Comparison of ENCODE assay signal across 19 cellular contexts in the genomic region with DNA sequence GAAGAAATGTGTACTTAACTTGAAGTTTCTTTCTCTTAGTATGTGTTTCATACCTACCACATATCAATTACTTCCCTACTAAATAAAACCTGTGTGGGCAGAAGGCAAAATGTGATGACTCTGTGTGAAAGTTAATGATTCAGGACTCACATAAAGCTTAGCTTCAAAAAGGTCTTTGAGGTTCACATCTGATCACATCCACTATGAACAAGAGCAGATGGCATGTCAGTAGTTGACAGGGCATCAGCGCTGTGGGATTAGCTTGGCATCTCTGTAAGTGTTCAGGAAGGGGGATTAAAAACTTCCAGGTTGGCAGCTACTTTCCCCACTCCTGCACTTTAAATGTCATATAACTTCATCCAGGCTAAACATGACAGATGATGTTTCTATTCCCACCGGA.
DNase-seq lines count a peak whose midpoint lies in the region; ATAC-seq, FAIRE-seq and TF ChIP-seq lines count a peak whose summit lies in the region.
"Had no signal": no experiment of that assay in that cellular context is flagged by ENCODE, and none has a peak within 500 bp of the region (broad histone marks: within the 10 kb centered on the region; RNA-seq: fewer than 3 reads in every experiment).

No MANE protein-coding gene starts in this region.

- H3K79me2 ChIP-seq in H1 (ENCODE audit: control insufficient read depth in 1 of 2, insufficient read depth in 2 of 2, low read length in 2 of 2): no peaks in the 10 kb centered on the region

- peak overlapping the region; percentile 65; the same call in 1 of the 2 replicates for H2AFZ ChIP-seq in H1 (ENCODE audit: low read length)

- WGBS in H1 (ENCODE audit: extremely low coverage in 1 of 2, insufficient coverage in 1 of 2, insufficient read length in 1 of 2, insufficient replicate concordance in 2 of 2, low coverage in 1 of 2, low lambda C conversion rate in 2 of 2, missing lambda C conversion rate in 1 of 2), 2 experiments: 80% methylated on average over 2 of the region's 2 CpGs; no CpG with 5 or more reads in 1 of the 2 experiments

- no peaks in the 10 kb centered on the region for H3K4me1 Mint-ChIP-seq in CD8-positive, alpha-beta T cell (ENCODE audit: low read depth)
- H3K4me1 Mint-ChIP-seq in activated T-cell treated with anti-CD3 and anti-CD28 coated beads, Interleukin-2, amount 50 U/mL, for 4 hours (ENCODE audit: low read depth): no peaks in the 10 kb centered on the region
- H3K4me1 Mint-ChIP-seq: CD4-positive, CD25-positive, alpha-beta regulatory T cell had no signal

- H3K23ac ChIP-seq in H1 (ENCODE audit: insufficient read length): no peak overlapping the region

- no peak overlapping the region for H2AK5ac ChIP-seq in H1 (ENCODE audit: low read depth, low read length)

- no peak overlapping the region for H3K56ac ChIP-seq in H1 (replicated peaks; ENCODE audit: insufficient read length, low read depth, low read length)

- no peak overlapping the region for H3K27ac Mint-ChIP-seq in CD8-positive, alpha-beta T cell
- H3K27ac Mint-ChIP-seq: CD4-positive, CD25-positive, alpha-beta regulatory T cell had no signal

- intact Hi-C loops in CD8-positive, alpha-beta T cell (cut with DNase I, micrococcal nuclease): no loop called here

- no peak for FAIRE-seq in H1 (lab: Jason Lieb, UNC)
- FAIRE-seq: G401.6, GM18507 had no signal

- H4K8ac ChIP-seq in H1 (ENCODE audit: extremely low read depth, insufficient read depth, low read length): no peak overlapping the region

- no peak overlapping the region for H3K4me2 ChIP-seq in H1 (ENCODE audit: insufficient read depth in 1 of 2, low read depth in 2 of 2, low read length in 2 of 2)

- ATAC-seq in GM19351 (IDR thresholded peaks at IDR 0.05; ENCODE audit: unreplicated experiment) (peak; percentile 39), GM21367 (IDR thresholded peaks at IDR 0.05; ENCODE audit: unreplicated experiment) (no peak)
- no peak for ATAC-seq in CD8-positive, alpha-beta T cell
- ATAC-seq in activated T-cell treated with anti-CD3 and anti-CD28 coated beads, Interleukin-2, amount 50 U/mL, for 4 hours: no peak
- ATAC-seq: SK-N-SH treated with all-trans-retinoic acid at 6 μM for 48 hours had no signal

- DNase-seq in NCI-H524 treated with DMSO at 0.1 percent for 48 hours (lab: John Stamatoyannopoulos, UW): peak; percentile 98
- DNase-seq in H1 (ENCODE audit: low read depth in 1 of 2, low spot score in 2 of 2): no peak
- DNase-seq in renal cortical epithelial cell (ENCODE audit: low read depth): peak; percentile 70
- no peak for DNase-seq in substantia nigra (lab: John Stamatoyannopoulos, UW)
- no peak for DNase-seq in CD8-positive, alpha-beta T cell
- DNase-seq in activated T-cell treated with anti-CD3 and anti-CD28 coated beads, Interleukin-2, amount 50 U/mL, for 4 hours: no peak
- DNase-seq: Caco-2; CD4-positive, CD25-positive, alpha-beta regulatory T cell; GOT3; Karpas-422; NCI-H1105 treated with DMSO at 0.1 percent for 48 hours; NCI-H2029 treated with DMSO at 0.1 percent for 48 hours; NK-92 treated with Interleukin-12 subunit alpha and Interleukin-12 subunit beta, amount 100 ng/mL, for 24 hours; Peyer's patch had no signal

- TF ChIP-seq CTCF in H1 (IDR thresholded peaks at IDR 0.05; ENCODE audit: control extremely low read depth in 1 of 3, insufficient read depth in 1 of 3, low read depth in 1 of 3, low read length in 3 of 3): no peak
- TF ChIP-seq CTCF in CD8-positive, alpha-beta T cell (IDR thresholded peaks at IDR 0.05): no peak

- no peaks in the 10 kb centered on the region for H3K36me3 ChIP-seq in H1 (ENCODE audit: control insufficient read depth in 2 of 4, insufficient read depth in 4 of 4, low read length in 3 of 4)
- no peaks in the 10 kb centered on the region for H3K36me3 ChIP-seq in CD8-positive, alpha-beta T cell (ENCODE audit: insufficient read depth, low read length)
- H3K36me3 ChIP-seq: Peyer's patch had no signal

- no peak overlapping the region for H3K14ac ChIP-seq in H1 (ENCODE audit: insufficient read length)

- no peak for TF ChIP-seq RAD21 in H1 (IDR thresholded peaks at IDR 0.05 in 1 of 2, conservative IDR thresholded peaks at IDR 0.05 in 1 of 2; ENCODE audit: low read depth in 2 of 2, low read length in 2 of 2)

- H3K27ac ChIP-seq in H1 (ENCODE audit: low read depth, low read length) (no peak overlapping the region), substantia nigra (ENCODE audit: low read depth, low read length, poor library complexity, severe bottlenecking) (no peak overlapping the region)
- H3K27ac ChIP-seq in CD8-positive, alpha-beta T cell (ENCODE audit: low read depth, low read length): no peak overlapping the region
- H3K27ac ChIP-seq: Peyer's patch had no signal

- no peaks in the 10 kb centered on the region for H3K79me1 ChIP-seq in H1 (ENCODE audit: low read depth, low read length)

- TF ChIP-seq EP300 in H1 (IDR thresholded peaks at IDR 0.05; ENCODE audit: borderline replicate concordance in 1 of 2, low read depth in 2 of 2, low read length in 2 of 2): no peak

- no peak overlapping the region for H3K4me3 ChIP-seq in H1 (ENCODE audit: extremely low read depth in 1 of 4, insufficient read depth in 2 of 4, low read depth in 3 of 4, low read length in 4 of 4)
- no peak overlapping the region for H3K4me3 ChIP-seq in CD8-positive, alpha-beta T cell (ENCODE audit: low read depth, low read length)
- H3K4me3 ChIP-seq: Peyer's patch had no signal

- no peak overlapping the region for H3K4ac ChIP-seq in H1 (replicated peaks; ENCODE audit: insufficient read length, low read depth, low read length)

- CTCF ChIA-PET in H1 (lab: Charles Lee; ENCODE audit: partially characterized antibody): no interaction called here
- CTCF ChIA-PET in CD8-positive, alpha-beta T cell (lab: Charles Lee): no interaction called here

- H3K36me3 Mint-ChIP-seq in CD8-positive, alpha-beta T cell: no peaks in the 10 kb centered on the region
- no peaks in the 10 kb centered on the region for H3K36me3 Mint-ChIP-seq in activated T-cell treated with anti-CD3 and anti-CD28 coated beads, Interleukin-2, amount 50 U/mL, for 4 hours (ENCODE audit: insufficient read depth)
- H3K36me3 Mint-ChIP-seq: CD4-positive, CD25-positive, alpha-beta regulatory T cell had no signal

- H3K4me3 Mint-ChIP-seq in CD8-positive, alpha-beta T cell: no peak overlapping the region
- no peak overlapping the region for H3K4me3 Mint-ChIP-seq in activated T-cell treated with anti-CD3 and anti-CD28 coated beads, Interleukin-2, amount 50 U/mL, for 4 hours
- H3K4me3 Mint-ChIP-seq: CD4-positive, CD25-positive, alpha-beta regulatory T cell had no signal

- H2BK12ac ChIP-seq in H1 (ENCODE audit: low read depth, low read length): no peak overlapping the region

- peak overlapping the region; percentile 13 for H2BK120ac ChIP-seq in H1 (replicated peaks; ENCODE audit: low read depth, low read length)

- H2BK5ac ChIP-seq in H1 (ENCODE audit: low read depth, low read length): no peak overlapping the region

- H3K9me3 ChIP-seq in H1 (ENCODE audit: insufficient read depth in 2 of 2, low read depth in 1 of 2, low read length in 1 of 2): peaks cover 0 to 4% of the 10 kb centered on the region in 2 experiments; a peak in 1 of 4 replicates
- H3K9me3 ChIP-seq in CD8-positive, alpha-beta T cell (ENCODE audit: low read length): no peaks in the 10 kb centered on the region
- H3K9me3 ChIP-seq: Caco-2, Peyer's patch had no signal

- no peak overlapping the region for H3K18ac ChIP-seq in H1 (ENCODE audit: extremely low read depth, low read length)

- H3K27me3 Mint-ChIP-seq in CD8-positive, alpha-beta T cell (ENCODE audit: low read depth): peaks cover 3% of the 10 kb centered on the region
- no peaks in the 10 kb centered on the region for H3K27me3 Mint-ChIP-seq in activated T-cell treated with anti-CD3 and anti-CD28 coated beads, Interleukin-2, amount 50 U/mL, for 4 hours (ENCODE audit: low read depth)
- H3K27me3 Mint-ChIP-seq: CD4-positive, CD25-positive, alpha-beta regulatory T cell had no signal

- H4K5ac ChIP-seq in H1 (ENCODE audit: insufficient read length, low read depth, low read length): no peak overlapping the region

- no peaks in the 10 kb centered on the region for H3K23me2 ChIP-seq in H1 (ENCODE audit: low read depth, low read length)

- no peak overlapping the region for H3K9ac ChIP-seq in H1 (replicated peaks in 1 of 4; ENCODE audit: extremely low read depth in 1 of 4, low read depth in 3 of 4, low read length in 3 of 4)

- no peak overlapping the region for H4K91ac ChIP-seq in H1 (replicated peaks; ENCODE audit: insufficient read length, low read length)

- H3K4me1 ChIP-seq in H1 (replicated peaks in 1 of 4; ENCODE audit: control insufficient read depth in 3 of 4, insufficient read depth in 4 of 4, low read length in 3 of 4): peaks cover 0 to 3% (median 0%) of the 10 kb centered on the region in 4 experiments; a peak in 1 of 7 replicates
- no peaks in the 10 kb centered on the region for H3K4me1 ChIP-seq in CD8-positive, alpha-beta T cell (ENCODE audit: insufficient read depth, low read length)
- H3K4me1 ChIP-seq: Caco-2, Peyer's patch had no signal

- POLR2A ChIA-PET in H1 (lab: Charles Lee; ENCODE audit: partially characterized antibody): no interaction called here
- POLR2A ChIA-PET in CD8-positive, alpha-beta T cell (lab: Charles Lee): no interaction called here

- no peak for TF ChIP-seq POLR2A in H1 (IDR thresholded peaks at IDR 0.05; ENCODE audit: control extremely low read depth in 1 of 2, low read depth in 2 of 2, low read length in 2 of 2)

- no peaks in the 10 kb centered on the region for H3K27me3 ChIP-seq in H1 (replicated peaks in 1 of 4; ENCODE audit: control insufficient read depth in 3 of 4, extremely low read depth in 1 of 4, insufficient read depth in 3 of 4, low read length in 3 of 4)
- H3K27me3 ChIP-seq in CD8-positive, alpha-beta T cell (ENCODE audit: insufficient read depth, low read length): no peaks in the 10 kb centered on the region
- H3K27me3 ChIP-seq: Peyer's patch had no signal

- peaks cover 6% of the 10 kb centered on the region for H3K9me3 Mint-ChIP-seq in CD8-positive, alpha-beta T cell
- no peaks in the 10 kb centered on the region for H3K9me3 Mint-ChIP-seq in activated T-cell treated with anti-CD3 and anti-CD28 coated beads, Interleukin-2, amount 50 U/mL, for 4 hours

- H4K20me1 ChIP-seq in H1 (replicated peaks in 1 of 2; ENCODE audit: control insufficient read depth in 1 of 2, insufficient read depth in 2 of 2, low read length in 2 of 2): no peaks in the 10 kb centered on the region

- H2BK15ac ChIP-seq in H1 (ENCODE audit: low read length): no peak overlapping the region

- no peak overlapping the region for H2BK20ac ChIP-seq in H1 (ENCODE audit: low read length)

TF ChIP-seq in H1, 55 proteins besides CTCF, POLR2A, EP300 and RAD21:
- no peak for TF ChIP-seq SRF (IDR thresholded peaks at IDR 0.05; ENCODE audit: low read depth, low read length)
- TF ChIP-seq, protein P1, sequence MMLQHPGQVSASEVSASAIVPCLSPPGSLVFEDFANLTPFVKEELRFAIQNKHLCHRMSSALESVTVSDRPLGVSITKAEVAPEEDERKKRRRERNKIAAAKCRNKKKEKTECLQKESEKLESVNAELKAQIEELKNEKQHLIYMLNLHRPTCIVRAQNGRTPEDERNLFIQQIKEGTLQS (IDR thresholded peaks at IDR 0.05; ENCODE audit: insufficient read depth, low read depth, low read length): no peak
- no peak for TF ChIP-seq JUN (IDR thresholded peaks at IDR 0.05; ENCODE audit: low read depth, low read length)
- TF ChIP-seq EZH2 (IDR thresholded peaks at IDR 0.05; ENCODE audit: low read depth, low read length, severe bottlenecking): no peak
- no peak for TF ChIP-seq GTF2F1 (IDR thresholded peaks at IDR 0.05; ENCODE audit: borderline replicate concordance, low read depth, low read length)
TF ChIP-seq in H1: peak in this region for 0.

Comparison
In these comparisons a context has a peak if more than half of its experiments do, and no peak if none do; other contexts are left out.
1. DNase-seq: peak in NCI-H524 treated with DMSO at 0.1 percent for 48 hours (single experiment) and renal cortical epithelial cell (single experiment); none in H1 (0 of 2), substantia nigra (0 of 49), CD8-positive, alpha-beta T cell (0 of 7) and activated T-cell treated with anti-CD3 and anti-CD28 coated beads, Interleukin-2, amount 50 U/mL, for 4 hours (single experiment).